9 cellular contexts compared by ENCODE assay signal in the genomic region with DNA sequence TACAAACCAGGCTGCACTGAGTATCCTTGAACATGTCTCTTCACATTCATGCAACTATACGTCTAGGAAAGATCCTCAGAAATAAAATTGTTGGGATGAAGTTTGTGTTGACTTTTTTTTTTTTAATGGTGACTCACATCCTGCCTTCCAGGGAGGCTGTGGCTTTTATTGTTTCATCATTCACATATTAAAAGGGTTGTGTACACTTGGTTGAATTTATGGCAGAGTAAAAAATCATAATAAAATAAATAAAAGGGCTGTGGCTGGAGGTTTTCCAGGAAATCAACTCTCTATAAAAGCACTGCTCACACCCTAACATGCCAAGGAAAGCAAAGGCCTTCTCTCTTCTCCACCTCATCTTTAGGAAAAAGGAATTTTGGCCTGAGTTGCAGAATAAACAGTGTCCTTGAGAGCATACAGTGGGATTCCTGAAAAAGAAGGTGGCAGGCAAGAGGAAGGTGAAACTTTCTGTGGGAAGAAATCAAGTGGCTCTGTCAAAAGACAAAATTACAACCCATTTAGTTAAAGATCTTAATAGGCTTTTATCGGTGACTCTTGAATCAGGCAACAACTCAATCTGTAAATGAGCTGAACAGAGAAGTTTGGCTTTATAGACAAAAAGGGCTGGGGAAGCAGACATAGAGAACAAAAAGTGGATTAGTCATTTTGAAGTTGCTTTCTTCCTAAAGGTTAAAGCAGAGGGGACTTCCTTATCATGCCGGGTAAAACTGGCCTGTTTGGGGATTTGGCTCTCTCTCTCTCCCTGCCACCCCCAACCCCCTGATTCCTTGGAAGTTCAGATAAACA. TPM values are rescaled to one million over a fixed set of nuclear protein-coding genes. Genes with fewer than 3 reads are reported as not detected.
A peak's percentile ranks its signal among the peaks of the same experiment; 100 is the strongest.
DNase-seq lines count a peak whose midpoint lies in the region; ATAC-seq and TF ChIP-seq lines count a peak whose summit lies in the region.
"Had no signal": no experiment of that assay in that cellular context is flagged by ENCODE, and none has a peak within 500 bp of the region (broad histone marks: within the 10 kb centered on the region; RNA-seq: fewer than 3 reads in every experiment).

No MANE protein-coding gene starts in this region.

- no peaks in the 10 kb centered on the region for H3K36me3 Mint-ChIP-seq in HFFc6 (ENCODE audit: low read depth)

- TF ChIP-seq CTCF in 22Rv1 (IDR thresholded peaks at IDR 0.05), result no peak
- TF ChIP-seq CTCF in HFFc6 (IDR thresholded peaks at IDR 0.05), result no peak

- H3K4me1 Mint-ChIP-seq in HFFc6 (ENCODE audit: low read depth), result peaks cover 19% of the 10 kb centered on the region

- H3K27me3 Mint-ChIP-seq in HFFc6 (ENCODE audit: insufficient read depth), result no peaks in the 10 kb centered on the region; the same call in 1 of the 2 replicates

- ATAC-seq in left colon, result peak; percentile 95
- ATAC-seq in HG02870 (IDR thresholded peaks at IDR 0.05; ENCODE audit: unreplicated experiment), result no peak
- ATAC-seq in HG03025 (IDR thresholded peaks at IDR 0.05; ENCODE audit: low FRiP score, unreplicated experiment), result no peak

- no peaks in the 10 kb centered on the region for H3K9me3 Mint-ChIP-seq in HFFc6

- intact Hi-C loops in left colon (cut with DNase I, micrococcal nuclease), result loop anchor here in 1 of 2 donors (5.0 kb wide), 1 partner anchor 308 kb away; no protein-coding TSS in a partner anchor

- DNase-seq in HFFc6, result peak; percentile 82
- peak; percentile 71 for DNase-seq in astrocyte of the hippocampus (ENCODE audit: low read depth, low spot score)
- DNase-seq in left colon, result no peak
- DNase-seq in HuH-7.5 (ENCODE audit: low spot score), result no peak
- no peak for DNase-seq in stimulated activated CD8-positive, alpha-beta memory T cell treated with anti-CD3 and anti-CD28 coated beads, Interleukin-4, amount 100 ng/mL, for 48 hours

- H3K27ac ChIP-seq in 22Rv1, result peak overlapping the region; percentile 30; the same call in 1 of the 2 replicates
- H3K27ac ChIP-seq: neutrophil had no signal

- H3K4me3 Mint-ChIP-seq in HFFc6, result peak overlapping the region; percentile 7; the same call in 1 of the 2 replicates

- H3K27ac Mint-ChIP-seq in HFFc6, result peak overlapping the region; percentile 68

RNA-seq across cellular contexts. Expression of a gene that starts 41.6 kb away (rescaled TPM):
- total RNA-seq in HFFc6 (2021; fragmentation: NEBNext Ultra II Directional; extraction: Animal tissue kit (Norgen Biotek cat#: 25700)), result 10 to 100 TPM; 35.1 to 54.1 (median 42.6) TPM
- 10 to 100 TPM; 15.1 to 15.7 TPM for total RNA-seq in left colon

Comparison
In these comparisons a context has a peak if more than half of its experiments do, and no peak if none do; other contexts are left out.
1. DNase-seq: peak in HFFc6 (single experiment) and astrocyte of the hippocampus (single experiment); none in left colon (0 of 2), HuH-7.5 (single experiment) and stimulated activated CD8-positive, alpha-beta memory T cell treated with anti-CD3 and anti-CD28 coated beads, Interleukin-4, amount 100 ng/mL, for 48 hours (single experiment).